In genomic region chr6:140537834-140538680, GRCh38 we compare ENCODE assay signal across 9 cellular contexts.
DNase-seq lines count a peak whose midpoint lies in the region; ATAC-seq and TF ChIP-seq lines count a peak whose summit lies in the region.
"Had no signal": no experiment of that assay in that cellular context is flagged by ENCODE, and none has a peak within 500 bp of the region (broad histone marks: within the 10 kb centered on the region; RNA-seq: fewer than 3 reads in every experiment).

No MANE protein-coding gene starts in this region.

- H3K27me3 Mint-ChIP-seq in nephron (ENCODE audit: low read depth): no peaks in the 10 kb centered on the region
- H3K27me3 Mint-ChIP-seq in stimulated activated memory B cell treated with anti-CD40 and anti-IgM and Interleukin-4, amounts not matched to agents 10 μg/mL and 1 μg/mL and 100 μg/mL, for 72 hours: no peaks in the 10 kb centered on the region

- peaks cover 27% of the 10 kb centered on the region for H3K9me3 Mint-ChIP-seq in nephron
- peaks cover 8% of the 10 kb centered on the region for H3K9me3 Mint-ChIP-seq in stimulated activated memory B cell treated with anti-CD40 and anti-IgM and Interleukin-4, amounts not matched to agents 10 μg/mL and 1 μg/mL and 100 μg/mL, for 72 hours

- DNase-seq in AG10803 (ENCODE audit: low read depth): peak; percentile 100
- DNase-seq in NCI-H460 (ENCODE audit: extremely low read depth, low read depth): peak; percentile 57
- DNase-seq in esophagus muscularis mucosa (ENCODE audit: extremely low spot score): no peak
- DNase-seq in WERI-Rb-1: no peak
- no peak for DNase-seq in SK-N-DZ (ENCODE audit: low spot score)
- DNase-seq: activated T-cell treated with anti-CD3 and anti-CD28 coated beads, Interleukin-2, amount 50 U/mL, for 1 hour had no signal

- peaks cover 13 to 30% (median 22%) of the 10 kb centered on the region in 4 donors for H3K4me1 ChIP-seq in esophagus muscularis mucosa

- TF ChIP-seq CTCF in AG10803 (conservative IDR thresholded peaks at IDR 0.05; ENCODE audit: low read length): no peak
- no peak for TF ChIP-seq CTCF in esophagus muscularis mucosa (IDR thresholded peaks at IDR 0.05)
- TF ChIP-seq CTCF in nephron (IDR thresholded peaks at IDR 0.05; ENCODE audit: unreplicated experiment in 3 of 3): no peak
- TF ChIP-seq CTCF in WERI-Rb-1 (IDR thresholded peaks at IDR 0.05; ENCODE audit: low read depth, low read length): no peak

- peaks cover 0 to 24% (median 7%) of the 10 kb centered on the region in 4 donors for H3K9me3 ChIP-seq in esophagus muscularis mucosa
- H3K9me3 ChIP-seq in WERI-Rb-1 (ENCODE audit: severe bottlenecking): no peaks in the 10 kb centered on the region

- peaks cover 12% of the 10 kb centered on the region for H3K4me1 Mint-ChIP-seq in nephron
- no peaks in the 10 kb centered on the region for H3K4me1 Mint-ChIP-seq in stimulated activated memory B cell treated with anti-CD40 and anti-IgM and Interleukin-4, amounts not matched to agents 10 μg/mL and 1 μg/mL and 100 μg/mL, for 72 hours

- intact Hi-C loops in esophagus muscularis mucosa (cut with DNase I): no loop called here

- TF ChIP-seq POLR2A in esophagus muscularis mucosa (IDR thresholded peaks at IDR 0.05; ENCODE audit: low read depth): no peak

- no peaks in the 10 kb centered on the region for H3K36me3 Mint-ChIP-seq in nephron (ENCODE audit: low read depth)
- no peaks in the 10 kb centered on the region for H3K36me3 Mint-ChIP-seq in stimulated activated memory B cell treated with anti-CD40 and anti-IgM and Interleukin-4, amounts not matched to agents 10 μg/mL and 1 μg/mL and 100 μg/mL, for 72 hours

- H3K4me3 ChIP-seq in AG10803 (ENCODE audit: low read length) (no peak overlapping the region), esophagus muscularis mucosa (peak overlapping the region in 3 of 4 donors; percentile 6 to 22 (median 18)), WERI-Rb-1 (ENCODE audit: low read depth, low read length) (no peak overlapping the region)

- H3K36me3 ChIP-seq in esophagus muscularis mucosa (no peaks in the 10 kb centered on the region), WERI-Rb-1 (no peaks in the 10 kb centered on the region)

- 10% methylated on average over 8 of the region's 8 CpGs for WGBS in esophagus muscularis mucosa

- H3K27ac ChIP-seq in esophagus muscularis mucosa (replicated peaks in 1 of 4) (peak overlapping the region; percentile 64 to 76 (median 70)), WERI-Rb-1 (no peak overlapping the region)

- TF ChIP-seq EP300 in esophagus muscularis mucosa (IDR thresholded peaks at IDR 0.05): no peak

- ATAC-seq in stimulated activated memory B cell treated with anti-CD40 and anti-IgM and Interleukin-4, amounts not matched to agents 10 μg/mL and 1 μg/mL and 100 μg/mL, for 72 hours: no peak
- no peak for ATAC-seq in HG02973 (IDR thresholded peaks at IDR 0.05; ENCODE audit: unreplicated experiment)

- H3K4me3 Mint-ChIP-seq in nephron: peak overlapping the region in 2 of 3 experiments; percentile 4 to 15
- H3K4me3 Mint-ChIP-seq in stimulated activated memory B cell treated with anti-CD40 and anti-IgM and Interleukin-4, amounts not matched to agents 10 μg/mL and 1 μg/mL and 100 μg/mL, for 72 hours: no peak overlapping the region

- H3K27me3 ChIP-seq in esophagus muscularis mucosa (no peaks in the 10 kb centered on the region), WERI-Rb-1 (ENCODE audit: insufficient read depth, low read depth, severe bottlenecking) (no peaks in the 10 kb centered on the region)

- peak overlapping the region; percentile 89 to 95 (median 93) for H3K27ac Mint-ChIP-seq in nephron
- H3K27ac Mint-ChIP-seq in stimulated activated memory B cell treated with anti-CD40 and anti-IgM and Interleukin-4, amounts not matched to agents 10 μg/mL and 1 μg/mL and 100 μg/mL, for 72 hours: no peak overlapping the region

Comparison
In these comparisons a context has a peak if more than half of its experiments do, and no peak if none do; other contexts are left out.
1. DNase-seq: peak in AG10803 (single experiment) and NCI-H460 (single experiment); none in esophagus muscularis mucosa (single experiment), WERI-Rb-1 (single experiment) and SK-N-DZ (single experiment).
2. H3K4me3 ChIP-seq: peak in esophagus muscularis mucosa (3 of 4); none in AG10803 (single experiment) and WERI-Rb-1 (single experiment).